16 cellular contexts compared by ENCODE assay signal in the genomic region with DNA sequence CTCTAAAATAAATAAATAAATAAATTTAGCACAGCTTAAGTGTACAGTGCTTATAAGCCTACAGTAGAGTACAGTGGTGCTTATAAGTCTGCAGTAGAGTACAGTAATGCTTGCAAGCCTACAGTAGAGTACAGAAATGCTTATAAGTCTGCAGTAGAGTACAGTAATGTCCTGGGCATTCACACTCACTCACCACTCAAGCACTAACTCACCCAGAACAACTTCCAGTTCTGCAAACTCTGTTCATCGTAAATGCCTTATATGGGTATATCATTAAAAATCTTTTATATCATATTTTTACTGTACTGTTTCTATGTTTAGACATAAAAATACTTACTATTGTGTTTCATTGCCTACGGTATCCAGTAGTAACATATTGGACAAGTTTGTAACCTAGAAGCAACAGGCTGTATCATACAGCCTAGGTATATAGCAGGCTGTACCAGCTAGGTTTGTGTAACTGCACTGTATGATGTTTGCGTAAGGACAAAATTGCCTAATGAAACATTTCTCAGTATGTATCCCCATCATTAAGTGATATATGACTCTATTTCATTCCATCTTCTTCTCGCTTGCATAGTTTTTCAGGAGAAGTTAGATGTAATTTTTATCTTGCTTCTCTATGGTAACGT. TPM values are rescaled to one million over a fixed set of nuclear protein-coding genes. Genes with fewer than 3 reads are reported as not detected.
DNase-seq lines count a peak whose midpoint lies in the region; ATAC-seq and TF ChIP-seq lines count a peak whose summit lies in the region.
"Had no signal": no experiment of that assay in that cellular context is flagged by ENCODE, and none has a peak within 500 bp of the region (broad histone marks: within the 10 kb centered on the region; RNA-seq: fewer than 3 reads in every experiment).

No MANE protein-coding gene starts in this region.

- intact Hi-C loops in mucosa of descending colon (cut with DNase I, micrococcal nuclease) = no loop called here

- H3K4me1 ChIP-seq in RWPE2 (ENCODE audit: insufficient read depth, poor library complexity, severe bottlenecking) = no peaks in the 10 kb centered on the region
- H3K4me1 ChIP-seq in mucosa of descending colon (ENCODE audit: low read depth) = no peaks in the 10 kb centered on the region
- H3K4me1 ChIP-seq: A549 had no signal

- TF ChIP-seq CTCF in HL-60 (IDR thresholded peaks at IDR 0.05; ENCODE audit: insufficient read depth, low read length) (no peak), RWPE2 (IDR thresholded peaks at IDR 0.05; ENCODE audit: poor library complexity, severe bottlenecking) (no peak), foreskin fibroblast (IDR thresholded peaks at IDR 0.05; ENCODE audit: low read depth, low read length) (no peak), mucosa of descending colon (IDR thresholded peaks at IDR 0.05) (no peak)

- 0 out of 3 replicates have a peak, but pooled peaks have one; percentile 38 for ATAC-seq in RWPE2 (ENCODE audit: low read depth)
- ATAC-seq in mucosa of descending colon = no peak
- no peak for ATAC-seq in GM18909 (IDR thresholded peaks at IDR 0.05; ENCODE audit: poor library complexity, unreplicated experiment)
- ATAC-seq in SK-N-SH treated with all-trans-retinoic acid at 6 μM for 48 hours = no peak
- ATAC-seq: A549 had no signal

- H3K36me3 ChIP-seq in RWPE2 (ENCODE audit: low read depth) (no peaks in the 10 kb centered on the region), mucosa of descending colon (ENCODE audit: low read depth) (no peaks in the 10 kb centered on the region)

- peak; percentile 72 for DNase-seq in EH (ENCODE audit: low read depth)
- DNase-seq in HL-60 (ENCODE audit: low read depth in 1 of 2, low spot score in 1 of 2) = peak; percentile 31 to 54
- no peak for DNase-seq in RWPE2 (ENCODE audit: low spot score)
- peak; percentile 21 to 39 for DNase-seq in foreskin fibroblast
- no peak for DNase-seq in mucosa of descending colon
- DNase-seq in NCI-H187 (lab: John Stamatoyannopoulos, UW) = no peak
- DNase-seq: DMS 273 treated with DMSO at 0.1 percent for 48 hours, H7, NCI-H1048, NCI-H345, NCI-H69, PC-9 had no signal

- H3K4me3 ChIP-seq in HL-60 (replicated peaks; ENCODE audit: insufficient read depth, low read length) (no peak overlapping the region), RWPE2 (ENCODE audit: severe bottlenecking) (no peak overlapping the region), foreskin fibroblast (ENCODE audit: low read depth in 1 of 2, low read length in 2 of 2) (no peak overlapping the region), mucosa of descending colon (no peak overlapping the region)
- H3K4me3 ChIP-seq: A549, PC-9 had no signal

- H3K27ac ChIP-seq in HL-60 (replicated peaks) (peak overlapping the region; percentile 17), RWPE2 (ENCODE audit: poor library complexity, severe bottlenecking) (no peak overlapping the region)
- H3K27ac ChIP-seq: A549, PC-9 had no signal

- H3K9me3 ChIP-seq in RWPE2 (ENCODE audit: severe bottlenecking) (no peaks in the 10 kb centered on the region), mucosa of descending colon (no peaks in the 10 kb centered on the region)
- H3K9me3 ChIP-seq: A549 had no signal

- H3K27me3 ChIP-seq in HL-60 (ENCODE audit: insufficient read depth, poor library complexity, severe bottlenecking) (no peaks in the 10 kb centered on the region), RWPE2 (ENCODE audit: insufficient read depth, poor library complexity, severe bottlenecking) (peaks cover 4% of the 10 kb centered on the region)

TF ChIP-seq in SK-N-SH treated with all-trans-retinoic acid at 6 μM for 48 hours, 23 proteins besides CTCF, POLR2A, EP300 and RAD21:
- TF ChIP-seq, protein P1, sequence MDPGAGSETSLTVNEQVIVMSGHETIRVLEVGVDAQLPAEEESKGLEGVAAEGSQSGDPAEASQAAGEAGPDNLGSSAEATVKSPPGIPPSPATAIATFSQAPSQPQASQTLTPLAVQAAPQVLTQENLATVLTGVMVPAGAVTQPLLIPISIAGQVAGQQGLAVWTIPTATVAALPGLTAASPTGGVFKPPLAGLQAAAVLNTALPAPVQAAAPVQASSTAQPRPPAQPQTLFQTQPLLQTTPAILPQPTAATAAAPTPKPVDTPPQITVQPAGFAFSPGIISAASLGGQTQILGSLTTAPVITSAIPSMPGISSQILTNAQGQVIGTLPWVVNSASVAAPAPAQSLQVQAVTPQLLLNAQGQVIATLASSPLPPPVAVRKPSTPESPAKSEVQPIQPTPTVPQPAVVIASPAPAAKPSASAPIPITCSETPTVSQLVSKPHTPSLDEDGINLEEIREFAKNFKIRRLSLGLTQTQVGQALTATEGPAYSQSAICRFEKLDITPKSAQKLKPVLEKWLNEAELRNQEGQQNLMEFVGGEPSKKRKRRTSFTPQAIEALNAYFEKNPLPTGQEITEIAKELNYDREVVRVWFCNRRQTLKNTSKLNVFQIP (CRISPR knock-in tag; IDR thresholded peaks at IDR 0.05; ENCODE audit: borderline replicate concordance, low read depth) = no peak
- TF ChIP-seq ZNF565 (CRISPR knock-in tag; conservative IDR thresholded peaks at IDR 0.05; ENCODE audit: low read depth) = no peak
- TF ChIP-seq ZFP30 (CRISPR knock-in tag; IDR thresholded peaks at IDR 0.05) = no peak
- no peak for TF ChIP-seq RARB (CRISPR knock-in tag; IDR thresholded peaks at IDR 0.05)
- TF ChIP-seq ZC3H10 (CRISPR knock-in tag; IDR thresholded peaks at IDR 0.05) = no peak
- TF ChIP-seq, protein P2, sequence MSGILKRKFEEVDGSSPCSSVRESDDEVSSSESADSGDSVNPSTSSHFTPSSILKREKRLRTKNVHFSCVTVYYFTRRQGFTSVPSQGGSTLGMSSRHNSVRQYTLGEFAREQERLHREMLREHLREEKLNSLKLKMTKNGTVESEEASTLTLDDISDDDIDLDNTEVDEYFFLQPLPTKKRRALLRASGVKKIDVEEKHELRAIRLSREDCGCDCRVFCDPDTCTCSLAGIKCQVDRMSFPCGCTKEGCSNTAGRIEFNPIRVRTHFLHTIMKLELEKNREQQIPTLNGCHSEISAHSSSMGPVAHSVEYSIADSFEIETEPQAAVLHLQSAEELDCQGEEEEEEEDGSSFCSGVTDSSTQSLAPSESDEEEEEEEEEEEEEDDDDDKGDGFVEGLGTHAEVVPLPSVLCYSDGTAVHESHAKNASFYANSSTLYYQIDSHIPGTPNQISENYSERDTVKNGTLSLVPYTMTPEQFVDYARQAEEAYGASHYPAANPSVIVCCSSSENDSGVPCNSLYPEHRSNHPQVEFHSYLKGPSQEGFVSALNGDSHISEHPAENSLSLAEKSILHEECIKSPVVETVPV (CRISPR knock-in tag; IDR thresholded peaks at IDR 0.05) = no peak
- TF ChIP-seq TCF4 (CRISPR knock-in tag; IDR thresholded peaks at IDR 0.05; ENCODE audit: borderline replicate concordance) = no peak
- TF ChIP-seq SNAI2 (CRISPR knock-in tag; IDR thresholded peaks at IDR 0.05) = no peak
- TF ChIP-seq BACH2 (CRISPR knock-in tag; IDR thresholded peaks at IDR 0.05; ENCODE audit: borderline replicate concordance) = no peak
- TF ChIP-seq ISL1 (CRISPR knock-in tag; IDR thresholded peaks at IDR 0.05) = no peak
- TF ChIP-seq CSDC2 (CRISPR knock-in tag; IDR thresholded peaks at IDR 0.05) = no peak
- no peak for TF ChIP-seq PPARA (CRISPR knock-in tag; IDR thresholded peaks at IDR 0.05; ENCODE audit: borderline replicate concordance)
- TF ChIP-seq GLIS3 (CRISPR knock-in tag; IDR thresholded peaks at IDR 0.05) = no peak
- no peak for TF ChIP-seq ZFP3 (CRISPR knock-in tag; IDR thresholded peaks at IDR 0.05)
- TF ChIP-seq, protein P3, sequence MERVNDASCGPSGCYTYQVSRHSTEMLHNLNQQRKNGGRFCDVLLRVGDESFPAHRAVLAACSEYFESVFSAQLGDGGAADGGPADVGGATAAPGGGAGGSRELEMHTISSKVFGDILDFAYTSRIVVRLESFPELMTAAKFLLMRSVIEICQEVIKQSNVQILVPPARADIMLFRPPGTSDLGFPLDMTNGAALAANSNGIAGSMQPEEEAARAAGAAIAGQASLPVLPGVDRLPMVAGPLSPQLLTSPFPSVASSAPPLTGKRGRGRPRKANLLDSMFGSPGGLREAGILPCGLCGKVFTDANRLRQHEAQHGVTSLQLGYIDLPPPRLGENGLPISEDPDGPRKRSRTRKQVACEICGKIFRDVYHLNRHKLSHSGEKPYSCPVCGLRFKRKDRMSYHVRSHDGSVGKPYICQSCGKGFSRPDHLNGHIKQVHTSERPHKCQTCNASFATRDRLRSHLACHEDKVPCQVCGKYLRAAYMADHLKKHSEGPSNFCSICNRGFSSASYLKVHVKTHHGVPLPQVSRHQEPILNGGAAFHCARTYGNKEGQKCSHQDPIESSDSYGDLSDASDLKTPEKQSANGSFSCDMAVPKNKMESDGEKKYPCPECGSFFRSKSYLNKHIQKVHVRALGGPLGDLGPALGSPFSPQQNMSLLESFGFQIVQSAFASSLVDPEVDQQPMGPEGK (CRISPR knock-in tag; IDR thresholded peaks at IDR 0.05; ENCODE audit: borderline replicate concordance) = no peak
- no peak for TF ChIP-seq OSR1 (CRISPR knock-in tag; IDR thresholded peaks at IDR 0.05)
- TF ChIP-seq, protein P4, sequence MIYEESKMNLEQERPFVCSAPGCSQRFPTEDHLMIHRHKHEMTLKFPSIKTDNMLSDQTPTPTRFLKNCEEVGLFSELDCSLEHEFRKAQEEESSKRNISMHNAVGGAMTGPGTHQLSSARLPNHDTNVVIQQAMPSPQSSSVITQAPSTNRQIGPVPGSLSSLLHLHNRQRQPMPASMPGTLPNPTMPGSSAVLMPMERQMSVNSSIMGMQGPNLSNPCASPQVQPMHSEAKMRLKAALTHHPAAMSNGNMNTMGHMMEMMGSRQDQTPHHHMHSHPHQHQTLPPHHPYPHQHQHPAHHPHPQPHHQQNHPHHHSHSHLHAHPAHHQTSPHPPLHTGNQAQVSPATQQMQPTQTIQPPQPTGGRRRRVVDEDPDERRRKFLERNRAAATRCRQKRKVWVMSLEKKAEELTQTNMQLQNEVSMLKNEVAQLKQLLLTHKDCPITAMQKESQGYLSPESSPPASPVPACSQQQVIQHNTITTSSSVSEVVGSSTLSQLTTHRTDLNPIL (CRISPR knock-in tag; IDR thresholded peaks at IDR 0.05; ENCODE audit: low read depth) = no peak
- TF ChIP-seq ARNTL (CRISPR knock-in tag; IDR thresholded peaks at IDR 0.05; ENCODE audit: borderline replicate concordance, low read depth) = no peak

RNA-seq across cellular contexts. Expression of a gene that starts 14.0 kb away (rescaled TPM):
- total RNA-seq in mucosa of descending colon = 10 to 100 TPM in 1 of 3 donors, 1 to 10 TPM in 2; 2.2 to 42.2 (median 6.4) TPM
- total RNA-seq: HT1080, PC-9 had no signal

RNA-seq across cellular contexts. Expression of a gene that starts 16.6 kb away (rescaled TPM):
- 100 to 1,000 TPM in 1 of 3 donors, 10 to 100 TPM in 2; 62.7 to 122 (median 71.1) TPM for total RNA-seq in mucosa of descending colon

Comparison
In these comparisons a context has a peak if more than half of its experiments do, and no peak if none do; other contexts are left out.
1. DNase-seq: peak in EH (single experiment), HL-60 (2 of 2) and foreskin fibroblast (2 of 2); none in RWPE2 (single experiment), mucosa of descending colon (0 of 3) and NCI-H187 (0 of 2).